ENCODE assay signal across 9 cellular contexts in the genomic region with DNA sequence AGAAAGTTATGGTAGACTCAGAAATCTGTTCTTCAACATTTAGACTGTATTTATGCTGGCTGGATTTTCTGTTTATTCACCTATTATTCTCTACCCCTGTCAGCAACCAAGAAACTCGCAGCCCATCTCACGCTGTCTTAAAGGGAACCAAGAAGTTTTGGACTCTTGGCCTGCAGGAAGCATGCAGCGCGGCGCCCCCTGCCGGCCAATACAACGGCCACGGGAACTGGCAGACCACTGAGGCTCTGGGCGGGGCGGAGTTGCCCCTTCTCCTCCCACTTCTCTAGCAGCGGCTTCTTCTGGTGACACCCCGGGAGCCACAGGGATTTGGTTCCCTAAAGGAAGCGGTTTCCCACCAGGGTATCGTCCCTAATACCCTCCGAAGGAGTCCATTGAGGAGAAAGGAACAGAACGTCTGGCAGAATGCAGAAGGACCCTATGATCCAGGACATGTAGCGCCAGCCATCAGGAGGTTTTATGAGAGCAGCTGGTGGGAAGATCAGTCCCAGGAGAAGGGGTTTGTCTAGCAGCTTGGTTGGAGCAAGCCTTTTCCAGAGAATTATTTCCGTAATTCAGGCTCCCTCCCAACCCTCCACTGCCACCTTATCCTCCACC. TPM values are rescaled to one million over a fixed set of nuclear protein-coding genes. Genes with fewer than 3 reads are reported as not detected.
DNase-seq lines count a peak whose midpoint lies in the region; ATAC-seq, FAIRE-seq and TF ChIP-seq lines count a peak whose summit lies in the region.
"Had no signal": no experiment of that assay in that cellular context is flagged by ENCODE, and none has a peak within 500 bp of the region (broad histone marks: within the 10 kb centered on the region; RNA-seq: fewer than 3 reads in every experiment).

No MANE protein-coding gene starts in this region.

- no peaks in the 10 kb centered on the region for H3K36me3 ChIP-seq in OCI-LY3 (replicated peaks; ENCODE audit: low read depth, low read length)

- FAIRE-seq in GM12891 (lab: Jason Lieb, UNC) = no peak

- H2AFZ ChIP-seq in OCI-LY3 (ENCODE audit: low read depth, low read length) = no peak overlapping the region

- peaks cover 13% of the 10 kb centered on the region for H3K4me1 ChIP-seq in OCI-LY3 (ENCODE audit: low read length)

- no peak overlapping the region for H3K9ac ChIP-seq in OCI-LY3 (ENCODE audit: low read length)

- H3K27ac ChIP-seq in OCI-LY3 (ENCODE audit: low read length) (no peak overlapping the region), coronary artery (no peak overlapping the region)

- no peak for ATAC-seq in HG02623 (IDR thresholded peaks at IDR 0.05; ENCODE audit: unreplicated experiment)
- no peak for ATAC-seq in HG03342 (IDR thresholded peaks at IDR 0.05; ENCODE audit: unreplicated experiment)

- no peaks in the 10 kb centered on the region for H4K20me1 ChIP-seq in OCI-LY3 (ENCODE audit: insufficient read depth, low read length)

- no peak overlapping the region for H3K4me2 ChIP-seq in OCI-LY3 (ENCODE audit: low read length)

- H3K36me3 Mint-ChIP-seq in nephron progenitor cell (ENCODE audit: low read depth) = no peaks in the 10 kb centered on the region

- no peaks in the 10 kb centered on the region for H3K9me3 Mint-ChIP-seq in nephron progenitor cell
- H3K9me3 Mint-ChIP-seq: T-helper 1 cell treated with Interleukin-12 subunit alpha and Interleukin-12 subunit beta and Interleukin-4 antibody, amounts not matched to agents 30 μg/mL and 1 μg/mL, for 36 hours had no signal

- peak; percentile 12 for DNase-seq in GM12891 (ENCODE audit: insufficient read length, low spot score)
- DNase-seq in coronary artery (ENCODE audit: low spot score) = no peak
- DNase-seq in nephron progenitor cell = peak; percentile 71
- DNase-seq in activated gamma-delta T cell (lab: John Stamatoyannopoulos, UW) = no peak
- no peak for DNase-seq in medulla oblongata (ENCODE audit: extremely low spot score)

- H3K4me3 ChIP-seq in OCI-LY3 (ENCODE audit: low read length) (no peak overlapping the region), coronary artery (no peak overlapping the region)

- TF ChIP-seq CTCF in OCI-LY3 (IDR thresholded peaks at IDR 0.05; ENCODE audit: low read depth, low read length) (peak; percentile 61), coronary artery (IDR thresholded peaks at IDR 0.05) (peak; percentile 17), nephron progenitor cell (IDR thresholded peaks at IDR 0.05) (peak; percentile 55)

- H3K27me3 Mint-ChIP-seq in nephron progenitor cell (ENCODE audit: low read depth, poor library complexity) = peaks cover 33% of the 10 kb centered on the region

- no peaks in the 10 kb centered on the region for H3K4me1 Mint-ChIP-seq in nephron progenitor cell

- no peaks in the 10 kb centered on the region for H3K79me2 ChIP-seq in OCI-LY3 (ENCODE audit: low read length)

- no peak for TF ChIP-seq POLR2A in GM12891 (IDR thresholded peaks at IDR 0.05; ENCODE audit: low read depth, low read length)

- H3K27me3 ChIP-seq in OCI-LY3 (ENCODE audit: low read depth, low read length) = no peaks in the 10 kb centered on the region

- H3K27ac Mint-ChIP-seq in nephron progenitor cell = no peak overlapping the region
- H3K27ac Mint-ChIP-seq: T-helper 1 cell treated with Interleukin-12 subunit alpha and Interleukin-12 subunit beta and Interleukin-4 antibody, amounts not matched to agents 30 μg/mL and 1 μg/mL, for 36 hours had no signal

- no peak overlapping the region for H3K4me3 Mint-ChIP-seq in nephron progenitor cell
- H3K4me3 Mint-ChIP-seq: T-helper 1 cell treated with Interleukin-12 subunit alpha and Interleukin-12 subunit beta and Interleukin-4 antibody, amounts not matched to agents 30 μg/mL and 1 μg/mL, for 36 hours had no signal

- H3K9me3 ChIP-seq in OCI-LY3 (ENCODE audit: insufficient read depth, low read length) = no peaks in the 10 kb centered on the region

TF ChIP-seq in GM12891, 5 proteins besides CTCF, POLR2A, EP300 and RAD21:
- no peak for TF ChIP-seq SPI1 (IDR thresholded peaks at IDR 0.05; ENCODE audit: low read depth, low read length)
- no peak for TF ChIP-seq PAX5 (IDR thresholded peaks at IDR 0.05; ENCODE audit: insufficient read depth, low read length, severe bottlenecking)
- no peak for TF ChIP-seq TAF1 (IDR thresholded peaks at IDR 0.05; ENCODE audit: low read depth, low read length)

RNA-seq across cellular contexts. Expression of a gene that starts 21.0 kb away (rescaled TPM):
- not detected for polyA plus RNA-seq in GM12891 (2012; ENCODE audit: low read depth, missing spikeins)

RNA-seq across cellular contexts. Expression of a gene that starts 43.1 kb away (rescaled TPM):
- not detected for polyA plus RNA-seq in GM12891 (2012; ENCODE audit: low read depth, missing spikeins)

RNA-seq across cellular contexts. Expression of a gene that starts 55.5 kb away (rescaled TPM):
- 54.9 TPM for polyA plus RNA-seq in GM12891 (2012; ENCODE audit: low read depth, missing spikeins)

Comparison
In these comparisons a context has a peak if more than half of its experiments do, and no peak if none do; other contexts are left out.
1. DNase-seq: peak in GM12891 (single experiment) and nephron progenitor cell (single experiment); none in coronary artery (single experiment), activated gamma-delta T cell (single experiment) and medulla oblongata (single experiment).
2. Peak in every context shown above with its lines, with median percentiles within 50 percentile points of each other: CTCF ChIP-seq.